ENCODE assay signal across 1 cellular context in the genomic region with DNA sequence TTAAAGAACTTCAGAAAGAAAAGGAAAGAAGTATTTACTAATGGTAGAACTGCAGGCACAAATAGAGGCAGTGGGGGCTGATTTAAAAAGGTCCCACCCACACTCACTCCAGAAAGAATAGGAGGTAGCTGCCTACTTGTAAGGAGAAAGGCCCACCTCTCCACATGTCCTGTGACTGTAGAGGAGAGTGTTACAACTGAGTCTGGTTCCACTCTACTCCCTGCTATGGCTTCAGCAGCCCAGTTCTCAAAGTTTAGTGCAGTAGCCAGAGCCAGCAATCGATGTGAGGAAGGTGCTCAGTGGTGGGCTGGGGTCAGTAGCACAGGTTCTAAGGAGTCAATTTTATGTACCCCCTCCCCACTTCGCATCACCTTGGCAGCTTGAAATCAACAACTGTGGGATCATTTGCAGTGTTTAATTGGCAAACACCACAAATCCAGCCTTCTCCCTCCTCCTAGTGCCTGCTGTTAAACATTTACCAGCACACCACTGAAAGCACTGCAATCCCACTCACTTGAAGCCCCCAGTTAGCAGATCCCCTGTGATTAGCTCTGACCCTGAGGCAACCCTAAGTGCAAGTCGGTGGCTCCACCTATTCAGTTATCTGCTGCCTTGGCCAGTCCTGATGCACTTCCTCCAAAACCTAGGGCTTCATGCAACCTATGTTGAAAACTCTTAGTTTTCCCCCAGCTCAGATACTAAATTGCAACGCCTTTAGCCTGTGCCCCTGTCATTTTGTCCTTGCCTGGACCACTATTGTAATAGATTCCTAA.
TF ChIP-seq lines count a peak whose summit lies in the region.

No MANE protein-coding gene starts in this region.

TF ChIP-seq in HepG2, 621 proteins besides CTCF, POLR2A, EP300 and RAD21 (continued from another document and continues in another):
- TF ChIP-seq NFIB (CRISPR knock-in tag; IDR thresholded peaks at IDR 0.05; ENCODE audit: borderline replicate concordance): no peak
- TF ChIP-seq ZNF790 (CRISPR knock-in tag; IDR thresholded peaks at IDR 0.05; ENCODE audit: borderline replicate concordance): no peak
- TF ChIP-seq PAX8 (CRISPR knock-in tag; IDR thresholded peaks at IDR 0.05; ENCODE audit: borderline replicate concordance): no peak
- TF ChIP-seq, protein P1, sequence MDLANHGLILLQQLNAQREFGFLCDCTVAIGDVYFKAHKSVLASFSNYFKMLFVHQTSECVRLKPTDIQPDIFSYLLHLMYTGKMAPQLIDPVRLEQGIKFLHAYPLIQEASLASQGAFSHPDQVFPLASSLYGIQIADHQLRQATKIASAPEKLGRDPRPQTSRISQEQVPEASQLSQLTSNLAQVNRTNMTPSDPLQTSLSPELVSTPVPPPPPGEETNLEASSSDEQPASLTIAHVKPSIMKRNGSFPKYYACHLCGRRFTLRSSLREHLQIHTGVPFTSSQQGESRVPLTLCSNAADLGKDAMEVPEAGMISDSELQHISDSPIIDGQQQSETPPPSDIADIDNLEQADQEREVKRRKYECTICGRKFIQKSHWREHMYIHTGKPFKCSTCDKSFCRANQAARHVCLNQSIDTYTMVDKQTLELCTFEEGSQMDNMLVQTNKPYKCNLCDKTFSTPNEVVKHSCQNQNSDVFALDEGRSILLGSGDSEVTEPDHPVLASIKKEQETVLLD (CRISPR knock-in tag; IDR thresholded peaks at IDR 0.05; ENCODE audit: low read depth): no peak
- TF ChIP-seq HBP1 (CRISPR knock-in tag; IDR thresholded peaks at IDR 0.05; ENCODE audit: low read depth): no peak
- no peak for TF ChIP-seq ZNF138 (CRISPR knock-in tag; IDR thresholded peaks at IDR 0.05; ENCODE audit: low read depth)
- no peak for TF ChIP-seq IRF2 (CRISPR knock-in tag; IDR thresholded peaks at IDR 0.05)
- no peak for TF ChIP-seq NR2F1 (CRISPR knock-in tag; IDR thresholded peaks at IDR 0.05)
- TF ChIP-seq, protein P2, sequence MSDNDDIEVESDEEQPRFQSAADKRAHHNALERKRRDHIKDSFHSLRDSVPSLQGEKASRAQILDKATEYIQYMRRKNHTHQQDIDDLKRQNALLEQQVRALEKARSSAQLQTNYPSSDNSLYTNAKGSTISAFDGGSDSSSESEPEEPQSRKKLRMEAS (IDR thresholded peaks at IDR 0.05): no peak
- TF ChIP-seq KLF13 (CRISPR knock-in tag; IDR thresholded peaks at IDR 0.05): no peak
- TF ChIP-seq ZNF460 (CRISPR knock-in tag; IDR thresholded peaks at IDR 0.05; ENCODE audit: borderline replicate concordance): no peak
- TF ChIP-seq ELK4 (CRISPR knock-in tag; IDR thresholded peaks at IDR 0.05; ENCODE audit: borderline replicate concordance): no peak
- no peak for TF ChIP-seq AGO1 (IDR thresholded peaks at IDR 0.05; ENCODE audit: low read depth, low read length, poor library complexity, severe bottlenecking)
- TF ChIP-seq FOSL1 (CRISPR knock-in tag; IDR thresholded peaks at IDR 0.05; ENCODE audit: borderline replicate concordance): no peak
- TF ChIP-seq ZNF782 (CRISPR knock-in tag; IDR thresholded peaks at IDR 0.05; ENCODE audit: borderline replicate concordance): no peak
- TF ChIP-seq NFE2L2 (IDR thresholded peaks at IDR 0.05; ENCODE audit: low read length): no peak
- no peak for TF ChIP-seq ZNF136 (CRISPR knock-in tag; IDR thresholded peaks at IDR 0.05; ENCODE audit: low read depth)
- no peak for TF ChIP-seq SALL2 (CRISPR knock-in tag; IDR thresholded peaks at IDR 0.05)
- no peak for TF ChIP-seq FOXA1 (IDR thresholded peaks at IDR 0.05)
- TF ChIP-seq FOXA1 (CRISPR knock-in tag; IDR thresholded peaks at IDR 0.05): 0 out of 2 replicates have a peak, but pooled peaks have one; percentile 14
- TF ChIP-seq TBX3 (IDR thresholded peaks at IDR 0.05; ENCODE audit: borderline replicate concordance): no peak
- TF ChIP-seq, protein P3, sequence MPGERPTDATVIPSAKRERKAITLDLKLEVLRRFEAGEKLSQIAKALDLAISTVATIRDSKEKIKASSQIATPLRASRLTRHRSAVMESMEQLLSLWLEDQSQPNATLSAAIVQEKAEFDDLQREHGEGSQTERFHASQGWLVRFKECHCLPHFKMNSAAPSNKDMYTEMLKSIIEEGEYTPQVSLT (CRISPR knock-in tag; IDR thresholded peaks at IDR 0.05; ENCODE audit: borderline replicate concordance, low read depth): no peak
- TF ChIP-seq ZMYM3 (CRISPR knock-in tag; IDR thresholded peaks at IDR 0.05): no peak
- TF ChIP-seq, protein P4, sequence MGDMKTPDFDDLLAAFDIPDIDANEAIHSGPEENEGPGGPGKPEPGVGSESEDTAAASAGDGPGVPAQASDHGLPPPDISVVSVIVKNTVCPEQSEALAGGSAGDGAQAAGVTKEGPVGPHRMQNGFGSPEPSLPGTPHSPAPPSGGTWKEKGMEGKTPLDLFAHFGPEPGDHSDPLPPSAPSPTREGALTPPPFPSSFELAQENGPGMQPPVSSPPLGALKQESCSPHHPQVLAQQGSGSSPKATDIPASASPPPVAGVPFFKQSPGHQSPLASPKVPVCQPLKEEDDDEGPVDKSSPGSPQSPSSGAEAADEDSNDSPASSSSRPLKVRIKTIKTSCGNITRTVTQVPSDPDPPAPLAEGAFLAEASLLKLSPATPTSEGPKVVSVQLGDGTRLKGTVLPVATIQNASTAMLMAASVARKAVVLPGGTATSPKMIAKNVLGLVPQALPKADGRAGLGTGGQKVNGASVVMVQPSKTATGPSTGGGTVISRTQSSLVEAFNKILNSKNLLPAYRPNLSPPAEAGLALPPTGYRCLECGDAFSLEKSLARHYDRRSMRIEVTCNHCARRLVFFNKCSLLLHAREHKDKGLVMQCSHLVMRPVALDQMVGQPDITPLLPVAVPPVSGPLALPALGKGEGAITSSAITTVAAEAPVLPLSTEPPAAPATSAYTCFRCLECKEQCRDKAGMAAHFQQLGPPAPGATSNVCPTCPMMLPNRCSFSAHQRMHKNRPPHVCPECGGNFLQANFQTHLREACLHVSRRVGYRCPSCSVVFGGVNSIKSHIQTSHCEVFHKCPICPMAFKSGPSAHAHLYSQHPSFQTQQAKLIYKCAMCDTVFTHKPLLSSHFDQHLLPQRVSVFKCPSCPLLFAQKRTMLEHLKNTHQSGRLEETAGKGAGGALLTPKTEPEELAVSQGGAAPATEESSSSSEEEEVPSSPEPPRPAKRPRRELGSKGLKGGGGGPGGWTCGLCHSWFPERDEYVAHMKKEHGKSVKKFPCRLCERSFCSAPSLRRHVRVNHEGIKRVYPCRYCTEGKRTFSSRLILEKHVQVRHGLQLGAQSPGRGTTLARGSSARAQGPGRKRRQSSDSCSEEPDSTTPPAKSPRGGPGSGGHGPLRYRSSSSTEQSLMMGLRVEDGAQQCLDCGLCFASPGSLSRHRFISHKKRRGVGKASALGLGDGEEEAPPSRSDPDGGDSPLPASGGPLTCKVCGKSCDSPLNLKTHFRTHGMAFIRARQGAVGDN (CRISPR knock-in tag; IDR thresholded peaks at IDR 0.05): no peak
- TF ChIP-seq STAG1 (CRISPR knock-in tag; IDR thresholded peaks at IDR 0.05): no peak
- no peak for TF ChIP-seq TAF1 (CRISPR knock-in tag; IDR thresholded peaks at IDR 0.05)
- TF ChIP-seq PATZ1 (CRISPR knock-in tag; IDR thresholded peaks at IDR 0.05): peak; percentile 35; the same call in 1 of the 2 replicates
- no peak for TF ChIP-seq BRD4 (CRISPR knock-in tag; IDR thresholded peaks at IDR 0.05)
- no peak for TF ChIP-seq CBFB (CRISPR knock-in tag; IDR thresholded peaks at IDR 0.05)
- no peak for TF ChIP-seq GATAD1 (CRISPR knock-in tag; IDR thresholded peaks at IDR 0.05)
- no peak for TF ChIP-seq ZNF792 (CRISPR knock-in tag; IDR thresholded peaks at IDR 0.05)
- no peak for TF ChIP-seq NKX3-1 (CRISPR knock-in tag; IDR thresholded peaks at IDR 0.05)
- TF ChIP-seq TFE3 (CRISPR knock-in tag; IDR thresholded peaks at IDR 0.05): no peak
- no peak for TF ChIP-seq PPARG (CRISPR knock-in tag; conservative IDR thresholded peaks at IDR 0.05)
- peak; percentile 66; the same call in 1 of the 2 replicates for TF ChIP-seq PITX1 (CRISPR knock-in tag; IDR thresholded peaks at IDR 0.05)
- TF ChIP-seq ZSCAN25 (CRISPR knock-in tag; IDR thresholded peaks at IDR 0.05): no peak
- TF ChIP-seq EED (CRISPR knock-in tag; IDR thresholded peaks at IDR 0.05): no peak
- TF ChIP-seq SAP130 (CRISPR knock-in tag; IDR thresholded peaks at IDR 0.05; ENCODE audit: low read depth): no peak
- TF ChIP-seq GATAD2A (CRISPR knock-in tag; IDR thresholded peaks at IDR 0.05): peak; percentile 46; the same call in 1 of the 2 replicates
- TF ChIP-seq ZSCAN29 (CRISPR knock-in tag; conservative IDR thresholded peaks at IDR 0.05): no peak
- TF ChIP-seq SMC3 (IDR thresholded peaks at IDR 0.05; ENCODE audit: low read length): no peak
- no peak for TF ChIP-seq ZNF878 (CRISPR knock-in tag; IDR thresholded peaks at IDR 0.05)
- TF ChIP-seq MIXL1 (CRISPR knock-in tag; IDR thresholded peaks at IDR 0.05): no peak
- no peak for TF ChIP-seq ZNF430 (CRISPR knock-in tag; IDR thresholded peaks at IDR 0.05)
- TF ChIP-seq, protein P5, sequence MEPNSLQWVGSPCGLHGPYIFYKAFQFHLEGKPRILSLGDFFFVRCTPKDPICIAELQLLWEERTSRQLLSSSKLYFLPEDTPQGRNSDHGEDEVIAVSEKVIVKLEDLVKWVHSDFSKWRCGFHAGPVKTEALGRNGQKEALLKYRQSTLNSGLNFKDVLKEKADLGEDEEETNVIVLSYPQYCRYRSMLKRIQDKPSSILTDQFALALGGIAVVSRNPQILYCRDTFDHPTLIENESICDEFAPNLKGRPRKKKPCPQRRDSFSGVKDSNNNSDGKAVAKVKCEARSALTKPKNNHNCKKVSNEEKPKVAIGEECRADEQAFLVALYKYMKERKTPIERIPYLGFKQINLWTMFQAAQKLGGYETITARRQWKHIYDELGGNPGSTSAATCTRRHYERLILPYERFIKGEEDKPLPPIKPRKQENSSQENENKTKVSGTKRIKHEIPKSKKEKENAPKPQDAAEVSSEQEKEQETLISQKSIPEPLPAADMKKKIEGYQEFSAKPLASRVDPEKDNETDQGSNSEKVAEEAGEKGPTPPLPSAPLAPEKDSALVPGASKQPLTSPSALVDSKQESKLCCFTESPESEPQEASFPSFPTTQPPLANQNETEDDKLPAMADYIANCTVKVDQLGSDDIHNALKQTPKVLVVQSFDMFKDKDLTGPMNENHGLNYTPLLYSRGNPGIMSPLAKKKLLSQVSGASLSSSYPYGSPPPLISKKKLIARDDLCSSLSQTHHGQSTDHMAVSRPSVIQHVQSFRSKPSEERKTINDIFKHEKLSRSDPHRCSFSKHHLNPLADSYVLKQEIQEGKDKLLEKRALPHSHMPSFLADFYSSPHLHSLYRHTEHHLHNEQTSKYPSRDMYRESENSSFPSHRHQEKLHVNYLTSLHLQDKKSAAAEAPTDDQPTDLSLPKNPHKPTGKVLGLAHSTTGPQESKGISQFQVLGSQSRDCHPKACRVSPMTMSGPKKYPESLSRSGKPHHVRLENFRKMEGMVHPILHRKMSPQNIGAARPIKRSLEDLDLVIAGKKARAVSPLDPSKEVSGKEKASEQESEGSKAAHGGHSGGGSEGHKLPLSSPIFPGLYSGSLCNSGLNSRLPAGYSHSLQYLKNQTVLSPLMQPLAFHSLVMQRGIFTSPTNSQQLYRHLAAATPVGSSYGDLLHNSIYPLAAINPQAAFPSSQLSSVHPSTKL (CRISPR knock-in tag; IDR thresholded peaks at IDR 0.05): 0 out of 2 replicates have a peak, but pooled peaks have one; percentile 38
- TF ChIP-seq FOXP1 (IDR thresholded peaks at IDR 0.05): no peak
- peak; percentile 33; the same call in 1 of the 2 replicates for TF ChIP-seq FOXP1 (CRISPR knock-in tag; IDR thresholded peaks at IDR 0.05)
- no peak for TF ChIP-seq ZNF780A (CRISPR knock-in tag; IDR thresholded peaks at IDR 0.05)
- no peak for TF ChIP-seq MBD4 (IDR thresholded peaks at IDR 0.05; ENCODE audit: borderline replicate concordance, low read length)
- no peak for TF ChIP-seq AKAP8 (CRISPR knock-in tag; IDR thresholded peaks at IDR 0.05)
- no peak for TF ChIP-seq ZNF235 (CRISPR knock-in tag; IDR thresholded peaks at IDR 0.05; ENCODE audit: borderline replicate concordance)
- no peak for TF ChIP-seq SMAD3 (CRISPR knock-in tag; IDR thresholded peaks at IDR 0.05)
